8 cellular contexts compared by ENCODE assay signal in genomic region chr13:49585220-49586157, GRCh38. TPM values are rescaled to one million over a fixed set of nuclear protein-coding genes. Genes with fewer than 3 reads are reported as not detected.
A peak's percentile ranks its signal among the peaks of the same experiment; 100 is the strongest.
DNase-seq lines count a peak whose midpoint lies in the region; ATAC-seq, FAIRE-seq and TF ChIP-seq lines count a peak whose summit lies in the region.

Gene RCBTB1, minus strand, starts transcription at chr13:49585558. Its CDS starts 18,279 bp downstream, at chr13:49567279.

- H2AFZ ChIP-seq in GM23248, result peak within 1 kb of the TSS; percentile 99

- 0 to 2% methylated on average over 40 to 60 of the region's 87 CpGs for WGBS in GM23248 (ENCODE audit: low coverage in 1 of 2, low lambda C conversion rate in 2 of 2, missing lambda C conversion rate in 2 of 2), 2 experiments
- WGBS in pancreas, 2 donors, result 0 to 1% methylated on average over 72 to 87 of the region's 87 CpGs
- 0 to 1% methylated on average over 19 to 32 of the region's 87 CpGs for WGBS in thyroid gland, 2 donors

- H3K36me3 ChIP-seq in GM23248 (ENCODE audit: low read depth) (no peaks in the 10 kb centered on the region), pancreas (no peaks in the 10 kb centered on the region), thyroid gland (no peaks in the 10 kb centered on the region)

- H3K4me3 ChIP-seq in GM23248 (peak within 1 kb of the TSS; percentile 85), pancreas (peak within 1 kb of the TSS; percentile 68 to 94 (median 88)), thyroid gland (replicated peaks in 1 of 3) (peak within 1 kb of the TSS; percentile 45 to 94 (median 92))

- in situ Hi-C loops in G401 (cut with HindIII; ENCODE audit: low sequenced_read_pairs) (no loop called here), GM23248 (cut with MboI) (no loop called here)

- H3K79me2 ChIP-seq in GM23248 (ENCODE audit: insufficient read depth), result peaks cover 14% of the 10 kb centered on the region

- peak within 1 kb of the TSS; percentile 84 for H3K9ac ChIP-seq in GM23248

- peak; percentile 64 for DNase-seq in G401 (ENCODE audit: low spot score)
- peak; percentile 87 for DNase-seq in GM23248
- DNase-seq in LHCN-M2 (ENCODE audit: low read depth), result peak; percentile 66
- peak; percentile 35 for DNase-seq in SKM-1 (lab: John Stamatoyannopoulos, UW; ENCODE audit: unreplicated experiment)
- peak; percentile 42 for DNase-seq in activated naive CD8-positive, alpha-beta T cell treated with anti-CD3 and anti-CD28 coated beads, Interleukin-2, amount 50 U/mL, for 16 hours (ENCODE audit: low read depth, low spot score)
- DNase-seq in Right ventricle myocardium superior, result peak; percentile 80
- DNase-seq in pancreas, result peak; percentile 76 to 89 (median 79)
- peak; percentile 87 to 89 for DNase-seq in thyroid gland

- H3K9me3 ChIP-seq in GM23248 (ENCODE audit: low read depth) (no peaks in the 10 kb centered on the region), pancreas (no peaks in the 10 kb centered on the region), thyroid gland (no peaks in the 10 kb centered on the region)

- ATAC-seq in Right ventricle myocardium superior (ENCODE audit: poor library complexity) (peak; percentile 100), pancreas (peak; percentile 93 to 98 (median 96))

- H3K9me2 ChIP-seq in GM23248 (ENCODE audit: insufficient read depth), result no peaks in the 10 kb centered on the region

- TF ChIP-seq CTCF in pancreas (IDR thresholded peaks at IDR 0.05) (no peak), thyroid gland (IDR thresholded peaks at IDR 0.05) (peak in 1 of 6 experiments; percentile 5)

- peak; percentile 30 to 79 for TF ChIP-seq POLR2A in thyroid gland (IDR thresholded peaks at IDR 0.05)

- no peak for FAIRE-seq in pancreas (lab: Jason Lieb, UNC)

- no peaks in the 10 kb centered on the region for H4K20me1 ChIP-seq in GM23248 (ENCODE audit: insufficient read depth)

- H3K4me1 ChIP-seq in GM23248 (ENCODE audit: insufficient read depth) (peaks cover 14% of the 10 kb centered on the region), pancreas (peaks cover 0 to 15% (median 0%) of the 10 kb centered on the region in 3 donors), thyroid gland (peaks cover 16 to 25% of the 10 kb centered on the region in 2 donors)

- H3K27me3 ChIP-seq in GM23248 (replicated peaks; ENCODE audit: insufficient read depth) (no peaks in the 10 kb centered on the region), pancreas (no peaks in the 10 kb centered on the region), thyroid gland (no peaks in the 10 kb centered on the region)

- peaks cover 14% of the 10 kb centered on the region for H3F3A ChIP-seq in GM23248 (ENCODE audit: insufficient read depth)

- intact Hi-C loops in Right ventricle myocardium superior (cut with DNase I), result no loop called here
- intact Hi-C loops in pancreas (cut with DNase I), result no loop called here
- intact Hi-C loops in thyroid gland (cut with DNase I), result loop anchor here (10.0 kb wide), 2 partner anchors 91 to 131 kb away; partner anchors contain the start of gene PHF11

- peak within 1 kb of the TSS; percentile 35; the same call in 1 of the 2 replicates for H3K27ac ChIP-seq in GM23248
- H3K27ac ChIP-seq in pancreas, result peak within 1 kb of the TSS; percentile 66 to 91 (median 80)
- H3K27ac ChIP-seq in thyroid gland, result peak within 1 kb of the TSS; percentile 95 to 97 (median 95)

- H3K4me2 ChIP-seq in GM23248 (ENCODE audit: unreplicated experiment), result peak within 1 kb of the TSS; percentile 99

RNA-seq across cellular contexts. Expression of gene RCBTB1, which starts in this region (rescaled TPM):
- 15.4 and 28.2 TPM in 2 replicates for total RNA-seq in G401 (2014; rRNA removed; shearing (Covaris generic))
- total RNA-seq in GM23248 (2014; rRNA removed; shearing (Covaris generic)), result 9.5 and 14.5 TPM in 2 replicates
- polyA plus RNA-seq in GM23248 (2016; fragmentation: Nextera tagmentation; extraction: Ambion mirVana) (9.4 and 9.9 TPM in 2 replicates), pancreas (10 to 100 TPM in 1 of 2 donors, 1 to 10 TPM in 1; 7.9 to 12.9 TPM)
- total RNA-seq in LHCN-M2 (2014; rRNA removed) (20.1 and 24.9 TPM in 2 replicates), Right ventricle myocardium superior (21.0 TPM), pancreas (10 to 100 TPM in 1 of 6 donors, 1 to 10 TPM in 5; 5.3 to 14.4 (median 7.7) TPM), thyroid gland (100 to 1,000 TPM in 2 of 4 donors, 10 to 100 TPM in 2; 82.2 to 172 (median 98.0) TPM)
- polyA plus RNA-seq in LHCN-M2 (2012), result 8.3 TPM

Comparison
In these comparisons a context has a peak if more than half of its experiments do, and no peak if none do; other contexts are left out.
1. Peak in every context shown above with its lines: DNase-seq, ATAC-seq, H3K4me3 ChIP-seq and H3K27ac ChIP-seq.
2. DNase-seq: peak in every context shown above with its lines; median percentile 88 in thyroid gland; 87 in GM23248; 80 in Right ventricle myocardium superior; 79 in pancreas; 66 in LHCN-M2; 64 in G401; 42 in activated naive CD8-positive, alpha-beta T cell treated with anti-CD3 and anti-CD28 coated beads, Interleukin-2, amount 50 U/mL, for 16 hours; 35 in SKM-1.
3. H3K27ac ChIP-seq: peak in every context shown above with its lines; median percentile 95 in thyroid gland; 80 in pancreas; 35 in GM23248.